In the genomic region with DNA sequence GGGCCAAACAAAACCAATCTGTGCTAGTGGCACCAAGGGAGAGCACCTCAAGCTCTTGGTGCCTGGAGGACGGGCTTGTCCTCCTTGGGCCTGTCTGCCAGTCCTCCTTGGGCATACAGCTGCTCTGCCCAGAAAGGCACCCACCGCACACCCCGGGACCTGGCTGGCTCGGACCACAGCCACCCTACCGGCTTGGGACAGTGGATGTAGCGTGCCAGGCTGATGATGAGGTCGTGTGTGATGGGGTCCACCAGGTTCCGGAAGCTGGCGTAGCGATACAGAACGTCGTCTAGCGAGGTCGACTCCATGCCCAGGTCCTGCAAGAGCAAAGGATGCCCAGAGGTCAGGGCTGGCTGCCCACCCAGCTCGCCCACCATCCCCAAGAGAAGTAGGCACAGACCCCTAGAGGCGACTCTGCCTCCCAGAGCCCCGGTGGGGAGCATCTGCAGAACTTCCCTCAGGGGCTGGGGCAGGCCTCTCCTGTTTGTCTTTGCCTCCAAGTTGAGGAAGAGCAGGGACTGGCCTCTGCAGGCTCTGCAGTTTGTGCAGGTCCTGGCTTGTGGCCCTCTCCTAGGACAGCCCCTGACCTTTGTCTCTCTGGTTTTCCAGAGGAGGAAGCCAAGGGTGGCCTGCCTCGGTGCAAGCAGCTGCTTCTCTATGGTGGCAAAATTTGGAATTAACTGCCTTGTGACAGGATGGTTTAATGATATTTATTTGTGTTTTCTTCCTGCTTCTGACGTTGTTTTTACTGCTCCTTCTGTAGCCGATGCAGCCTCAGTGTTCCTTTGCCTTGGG, we compare ENCODE assay signal across 1 cellular context.
TF ChIP-seq lines count a peak whose summit lies in the region.

No MANE protein-coding gene starts in this region.

TF ChIP-seq in HepG2, 621 proteins besides CTCF, POLR2A, EP300 and RAD21:
- TF ChIP-seq ZNF619 (CRISPR knock-in tag; IDR thresholded peaks at IDR 0.05) (no peak), KLF9 (CRISPR knock-in tag; IDR thresholded peaks at IDR 0.05; ENCODE audit: low read depth) (no peak), RBM39 (IDR thresholded peaks at IDR 0.05; ENCODE audit: low read depth, low read length, poor library complexity, severe bottlenecking) (no peak), DMAP1 (CRISPR knock-in tag; IDR thresholded peaks at IDR 0.05) (no peak), ZNF431 (CRISPR knock-in tag; IDR thresholded peaks at IDR 0.05; ENCODE audit: borderline replicate concordance, low read depth) (no peak), ZNF879 (CRISPR knock-in tag; IDR thresholded peaks at IDR 0.05) (no peak), SIX1 (CRISPR knock-in tag; IDR thresholded peaks at IDR 0.05; ENCODE audit: borderline replicate concordance) (no peak)
- TF ChIP-seq, protein P1, sequence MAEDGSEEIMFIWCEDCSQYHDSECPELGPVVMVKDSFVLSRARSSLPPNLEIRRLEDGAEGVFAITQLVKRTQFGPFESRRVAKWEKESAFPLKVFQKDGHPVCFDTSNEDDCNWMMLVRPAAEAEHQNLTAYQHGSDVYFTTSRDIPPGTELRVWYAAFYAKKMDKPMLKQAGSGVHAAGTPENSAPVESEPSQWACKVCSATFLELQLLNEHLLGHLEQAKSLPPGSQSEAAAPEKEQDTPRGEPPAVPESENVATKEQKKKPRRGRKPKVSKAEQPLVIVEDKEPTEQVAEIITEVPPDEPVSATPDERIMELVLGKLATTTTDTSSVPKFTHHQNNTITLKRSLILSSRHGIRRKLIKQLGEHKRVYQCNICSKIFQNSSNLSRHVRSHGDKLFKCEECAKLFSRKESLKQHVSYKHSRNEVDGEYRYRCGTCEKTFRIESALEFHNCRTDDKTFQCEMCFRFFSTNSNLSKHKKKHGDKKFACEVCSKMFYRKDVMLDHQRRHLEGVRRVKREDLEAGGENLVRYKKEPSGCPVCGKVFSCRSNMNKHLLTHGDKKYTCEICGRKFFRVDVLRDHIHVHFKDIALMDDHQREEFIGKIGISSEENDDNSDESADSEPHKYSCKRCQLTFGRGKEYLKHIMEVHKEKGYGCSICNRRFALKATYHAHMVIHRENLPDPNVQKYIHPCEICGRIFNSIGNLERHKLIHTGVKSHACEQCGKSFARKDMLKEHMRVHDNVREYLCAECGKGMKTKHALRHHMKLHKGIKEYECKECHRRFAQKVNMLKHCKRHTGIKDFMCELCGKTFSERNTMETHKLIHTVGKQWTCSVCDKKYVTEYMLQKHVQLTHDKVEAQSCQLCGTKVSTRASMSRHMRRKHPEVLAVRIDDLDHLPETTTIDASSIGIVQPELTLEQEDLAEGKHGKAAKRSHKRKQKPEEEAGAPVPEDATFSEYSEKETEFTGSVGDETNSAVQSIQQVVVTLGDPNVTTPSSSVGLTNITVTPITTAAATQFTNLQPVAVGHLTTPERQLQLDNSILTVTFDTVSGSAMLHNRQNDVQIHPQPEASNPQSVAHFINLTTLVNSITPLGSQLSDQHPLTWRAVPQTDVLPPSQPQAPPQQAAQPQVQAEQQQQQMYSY (CRISPR knock-in tag; IDR thresholded peaks at IDR 0.05), result no peak
- TF ChIP-seq, protein P2, sequence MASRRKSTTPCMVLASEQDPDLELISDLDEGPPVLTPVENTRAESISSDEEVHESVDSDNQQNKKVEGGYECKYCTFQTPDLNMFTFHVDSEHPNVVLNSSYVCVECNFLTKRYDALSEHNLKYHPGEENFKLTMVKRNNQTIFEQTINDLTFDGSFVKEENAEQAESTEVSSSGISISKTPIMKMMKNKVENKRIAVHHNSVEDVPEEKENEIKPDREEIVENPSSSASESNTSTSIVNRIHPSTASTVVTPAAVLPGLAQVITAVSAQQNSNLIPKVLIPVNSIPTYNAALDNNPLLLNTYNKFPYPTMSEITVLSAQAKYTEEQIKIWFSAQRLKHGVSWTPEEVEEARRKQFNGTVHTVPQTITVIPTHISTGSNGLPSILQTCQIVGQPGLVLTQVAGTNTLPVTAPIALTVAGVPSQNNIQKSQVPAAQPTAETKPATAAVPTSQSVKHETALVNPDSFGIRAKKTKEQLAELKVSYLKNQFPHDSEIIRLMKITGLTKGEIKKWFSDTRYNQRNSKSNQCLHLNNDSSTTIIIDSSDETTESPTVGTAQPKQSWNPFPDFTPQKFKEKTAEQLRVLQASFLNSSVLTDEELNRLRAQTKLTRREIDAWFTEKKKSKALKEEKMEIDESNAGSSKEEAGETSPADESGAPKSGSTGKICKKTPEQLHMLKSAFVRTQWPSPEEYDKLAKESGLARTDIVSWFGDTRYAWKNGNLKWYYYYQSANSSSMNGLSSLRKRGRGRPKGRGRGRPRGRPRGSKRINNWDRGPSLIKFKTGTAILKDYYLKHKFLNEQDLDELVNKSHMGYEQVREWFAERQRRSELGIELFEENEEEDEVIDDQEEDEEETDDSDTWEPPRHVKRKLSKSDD (CRISPR knock-in tag; IDR thresholded peaks at IDR 0.05; ENCODE audit: low read depth), result no peak
- TF ChIP-seq, protein P3, sequence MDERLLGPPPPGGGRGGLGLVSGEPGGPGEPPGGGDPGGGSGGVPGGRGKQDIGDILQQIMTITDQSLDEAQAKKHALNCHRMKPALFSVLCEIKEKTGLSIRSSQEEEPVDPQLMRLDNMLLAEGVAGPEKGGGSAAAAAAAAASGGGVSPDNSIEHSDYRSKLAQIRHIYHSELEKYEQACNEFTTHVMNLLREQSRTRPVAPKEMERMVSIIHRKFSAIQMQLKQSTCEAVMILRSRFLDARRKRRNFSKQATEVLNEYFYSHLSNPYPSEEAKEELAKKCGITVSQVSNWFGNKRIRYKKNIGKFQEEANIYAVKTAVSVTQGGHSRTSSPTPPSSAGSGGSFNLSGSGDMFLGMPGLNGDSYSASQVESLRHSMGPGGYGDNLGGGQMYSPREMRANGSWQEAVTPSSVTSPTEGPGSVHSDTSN (CRISPR knock-in tag; IDR thresholded peaks at IDR 0.05), result no peak
